In the genomic region with DNA sequence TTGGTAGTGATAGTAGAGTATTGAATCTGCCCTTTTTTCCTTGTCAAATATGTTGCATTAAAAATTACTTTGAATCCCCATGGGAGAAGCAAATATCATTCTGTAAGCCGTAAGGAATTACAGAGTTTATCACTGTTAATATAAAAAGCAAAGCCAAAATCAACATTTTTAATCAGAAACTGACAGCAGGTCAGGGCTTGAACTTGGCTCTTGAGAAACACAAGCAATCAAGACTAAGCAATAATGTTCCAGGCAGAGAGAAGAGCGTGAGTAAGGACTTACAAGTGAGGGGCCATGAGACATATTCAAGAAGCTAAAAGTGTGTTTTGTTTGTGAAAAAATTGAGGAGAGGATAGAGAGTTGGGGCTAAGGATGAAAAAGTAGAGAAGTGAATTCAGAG, we compare ENCODE assay signal across 33 cellular contexts.
"Had no signal": no experiment of that assay in that cellular context is flagged by ENCODE, and none has a peak within 500 bp of the region (broad histone marks: within the 10 kb centered on the region; RNA-seq: fewer than 3 reads in every experiment).

No MANE protein-coding gene starts in this region.

- H3K4me1 Mint-ChIP-seq: activated naive CD8-positive, alpha-beta T cell treated with anti-CD3 and anti-CD28 coated beads for 36 hours; central memory CD8-positive, alpha-beta T cell; mesothelial cell of epicardium; naive B cell; stimulated activated naive B cell treated with anti-CD40 and anti-IgM and Interleukin-4, amounts not matched to agents 10 μg/mL and 1 μg/mL and 100 μg/mL, for 72 hours; T-helper 17 cell had no signal

- H3K36me3 Mint-ChIP-seq: activated naive CD8-positive, alpha-beta T cell treated with anti-CD3 and anti-CD28 coated beads for 36 hours; mesothelial cell of epicardium; naive B cell; stimulated activated naive B cell treated with anti-CD40 and anti-IgM and Interleukin-4, amounts not matched to agents 10 μg/mL and 1 μg/mL and 100 μg/mL, for 72 hours had no signal

- H2AFZ ChIP-seq: parathyroid adenoma had no signal

- DNase-seq: activated CD4-positive, alpha-beta T cell treated with anti-CD3 and anti-CD28 coated beads for 48 hours; activated CD4-positive, alpha-beta T cell treated with anti-CD3 and anti-CD28 coated beads, Interleukin-2, amount 50 U/mL, for 48 hours; activated CD8-positive, alpha-beta memory T cell treated with anti-CD3 and anti-CD28 coated beads for 24 hours; activated CD8-positive, alpha-beta memory T cell treated with anti-CD3 and anti-CD28 coated beads, Interleukin-2, amount 50 U/mL, for 4 hours; activated effector memory CD4-positive, alpha-beta T cell treated with anti-CD3 and anti-CD28 coated beads, Interleukin-2, amount 50 U/mL, for 16 hours; activated naive CD4-positive, alpha-beta T cell treated with anti-CD3 and anti-CD28 coated beads for 36 hours; activated naive CD8-positive, alpha-beta T cell treated with anti-CD3 and anti-CD28 coated beads for 36 hours; activated T-cell treated with anti-CD3 and anti-CD28 coated beads, Interleukin-2, amount 50 U/mL, for 1 hour; colonic mucosa; effector CD8-positive, alpha-beta T cell; islet precursor cell; left cardiac atrium; naive B cell; occipital lobe; psoas muscle; stimulated activated CD4-positive, alpha-beta T cell treated with anti-CD3 and anti-CD28 coated beads, Interleukin-15, amount 100 ng/mL, for 24 hours; stimulated activated CD4-positive, alpha-beta T cell treated with anti-CD3 and anti-CD28 coated beads, Interleukin-2, amount 100 ng/mL, for 24 hours; stimulated activated naive B cell treated with anti-CD40 and anti-IgM and Interleukin-4, amounts not matched to agents 10 μg/mL and 1 μg/mL and 100 μg/mL, for 72 hours; stomach; T-helper 17 cell; T1000; tibial artery; WERI-Rb-1 had no signal

- H3K27me3 ChIP-seq: colonic mucosa, suprapubic skin, tibial artery had no signal

- ATAC-seq: activated CD4-positive, CD25-positive, alpha-beta regulatory T cell treated with anti-CD3 and anti-CD28 coated beads, Interleukin-2, amount 50 U/mL, for 24 hours; psoas muscle; stimulated activated naive B cell treated with anti-CD40 and anti-IgM and Interleukin-4, amounts not matched to agents 10 μg/mL and 1 μg/mL and 100 μg/mL, for 72 hours; T-helper 17 cell had no signal

- H3K9me3 ChIP-seq: breast epithelium, colonic mucosa, stomach, suprapubic skin, tibial artery had no signal

- H3K4me3 Mint-ChIP-seq: activated naive CD4-positive, alpha-beta T cell treated with anti-CD3 and anti-CD28 coated beads for 36 hours; activated naive CD8-positive, alpha-beta T cell treated with anti-CD3 and anti-CD28 coated beads for 36 hours; activated T-helper 1 cell treated with anti-CD3 and anti-CD28 coated beads, Interleukin-12 subunit alpha, Interleukin-12 subunit beta, Interleukin-2, Interleukin-4 antibody, amounts not matched to agents 30 ng/mL and 10 ng/mL and 1 ng/mL, durations not matched to agents 14 hours and 24 hours and 36 hours; central memory CD8-positive, alpha-beta T cell; mesothelial cell of epicardium; naive B cell; stimulated activated naive B cell treated with anti-CD40 and anti-IgM and Interleukin-4, amounts not matched to agents 10 μg/mL and 1 μg/mL and 100 μg/mL, for 72 hours; T-helper 17 cell had no signal

- FAIRE-seq: endometrium, frontal cortex had no signal

- H3K9ac ChIP-seq: parathyroid adenoma had no signal

- H3K27ac Mint-ChIP-seq: activated naive CD4-positive, alpha-beta T cell treated with anti-CD3 and anti-CD28 coated beads for 36 hours; activated naive CD8-positive, alpha-beta T cell treated with anti-CD3 and anti-CD28 coated beads for 36 hours; activated T-helper 1 cell treated with anti-CD3 and anti-CD28 coated beads, Interleukin-12 subunit alpha, Interleukin-12 subunit beta, Interleukin-2, Interleukin-4 antibody, amounts not matched to agents 30 ng/mL and 10 ng/mL and 1 ng/mL, durations not matched to agents 14 hours and 24 hours and 36 hours; mesothelial cell of epicardium; naive B cell; stimulated activated naive B cell treated with anti-CD40 and anti-IgM and Interleukin-4, amounts not matched to agents 10 μg/mL and 1 μg/mL and 100 μg/mL, for 72 hours; T-helper 17 cell had no signal

- H3K4me3 ChIP-seq: breast epithelium, colonic mucosa, psoas muscle, SK-N-MC, stomach, suprapubic skin, tibial artery had no signal

- H3K27me3 Mint-ChIP-seq: activated naive CD8-positive, alpha-beta T cell treated with anti-CD3 and anti-CD28 coated beads for 36 hours had no signal

- H3K79me2 ChIP-seq: parathyroid adenoma had no signal

- H3K9me3 Mint-ChIP-seq: activated naive CD4-positive, alpha-beta T cell treated with anti-CD3 and anti-CD28 coated beads for 36 hours; activated naive CD8-positive, alpha-beta T cell treated with anti-CD3 and anti-CD28 coated beads for 36 hours; activated T-helper 1 cell treated with anti-CD3 and anti-CD28 coated beads, Interleukin-12 subunit alpha, Interleukin-12 subunit beta, Interleukin-2, Interleukin-4 antibody, amounts not matched to agents 30 ng/mL and 10 ng/mL and 1 ng/mL, durations not matched to agents 14 hours and 24 hours and 36 hours; central memory CD8-positive, alpha-beta T cell; stimulated activated naive B cell treated with anti-CD40 and anti-IgM and Interleukin-4, amounts not matched to agents 10 μg/mL and 1 μg/mL and 100 μg/mL, for 72 hours had no signal

- H3K4me1 ChIP-seq: breast epithelium, colonic mucosa, parathyroid adenoma, psoas muscle, stomach, suprapubic skin had no signal

- H3K36me3 ChIP-seq: breast epithelium, colonic mucosa, stomach, suprapubic skin, tibial artery, WERI-Rb-1 had no signal

- H3K27ac ChIP-seq: breast epithelium, colonic mucosa, parathyroid adenoma, psoas muscle, SK-N-MC, stomach, suprapubic skin, tibial artery, WERI-Rb-1 had no signal
